In genomic region chr18:58639751-58640427, GRCh38 we compare ENCODE assay signal across 10 cellular contexts. TPM values are rescaled to one million over a fixed set of nuclear protein-coding genes. Genes with fewer than 3 reads are reported as not detected.
DNase-seq lines count a peak whose midpoint lies in the region; ATAC-seq and TF ChIP-seq lines count a peak whose summit lies in the region.
"Had no signal": no experiment of that assay in that cellular context is flagged by ENCODE, and none has a peak within 500 bp of the region (broad histone marks: within the 10 kb centered on the region; RNA-seq: fewer than 3 reads in every experiment).

No MANE protein-coding gene starts in this region.

- no peaks in the 10 kb centered on the region for H3K27me3 Mint-ChIP-seq in HFFc6 (ENCODE audit: insufficient read depth)

- H3K4me3 ChIP-seq in DOHH2 (ENCODE audit: low read length), result no peak overlapping the region
- H3K4me3 ChIP-seq in RWPE2 (ENCODE audit: severe bottlenecking), result no peak overlapping the region
- H3K4me3 ChIP-seq: MG63 had no signal

- ATAC-seq in RWPE2 (ENCODE audit: low read depth), result peak; percentile 95
- no peak for ATAC-seq in HG03095 (IDR thresholded peaks at IDR 0.05; ENCODE audit: unreplicated experiment)

- H3K36me3 ChIP-seq in DOHH2 (ENCODE audit: control insufficient read depth, low read length), result no peaks in the 10 kb centered on the region
- H3K36me3 ChIP-seq in RWPE2 (ENCODE audit: low read depth), result no peaks in the 10 kb centered on the region
- H3K36me3 ChIP-seq: MG63 had no signal

- no peaks in the 10 kb centered on the region for H3K9me3 Mint-ChIP-seq in HFFc6

- H3K27me3 ChIP-seq in DOHH2 (ENCODE audit: control insufficient read depth, low read length) (no peaks in the 10 kb centered on the region), RWPE2 (ENCODE audit: insufficient read depth, poor library complexity, severe bottlenecking) (no peaks in the 10 kb centered on the region)
- H3K27me3 ChIP-seq: MG63 had no signal

- no peaks in the 10 kb centered on the region for H3K79me2 ChIP-seq in DOHH2 (ENCODE audit: control insufficient read depth, low read length)

- peaks cover 15% of the 10 kb centered on the region for H3K4me1 Mint-ChIP-seq in HFFc6 (ENCODE audit: low read depth)

- peak overlapping the region; percentile 62 for H3K4me3 Mint-ChIP-seq in HFFc6

- DNase-seq in HFFc6, result peak; percentile 91
- DNase-seq in RWPE2 (ENCODE audit: low spot score), result no peak
- peak; percentile 32 for DNase-seq in islet precursor cell
- no peak for DNase-seq in GM13977 (ENCODE audit: low spot score)
- DNase-seq in mesenteric fat pad (ENCODE audit: low spot score), result no peak
- DNase-seq in activated effector memory CD4-positive, alpha-beta T cell treated with anti-CD3 and anti-CD28 coated beads, Interleukin-2, amount 50 U/mL, for 16 hours, result no peak
- DNase-seq: activated CD8-positive, alpha-beta memory T cell treated with anti-CD3 and anti-CD28 coated beads, Interleukin-2, amount 50 U/mL, for 48 hours; MG63 had no signal

- no peaks in the 10 kb centered on the region for H4K20me1 ChIP-seq in DOHH2 (ENCODE audit: control insufficient read depth, insufficient read depth, low read depth, low read length)

- no peaks in the 10 kb centered on the region for H3K36me3 Mint-ChIP-seq in HFFc6 (ENCODE audit: low read depth)

- H3K9me2 ChIP-seq in DOHH2 (replicated peaks; ENCODE audit: control insufficient read depth, low read length), result no peaks in the 10 kb centered on the region

- H3K27ac ChIP-seq in DOHH2 (ENCODE audit: low read depth, low read length) (no peak overlapping the region), RWPE2 (ENCODE audit: poor library complexity, severe bottlenecking) (peak overlapping the region; percentile 70)

- no peak for TF ChIP-seq CTCF in DOHH2 (IDR thresholded peaks at IDR 0.05; ENCODE audit: low read depth, low read length, poor library complexity, severe bottlenecking)
- TF ChIP-seq CTCF in HFFc6 (IDR thresholded peaks at IDR 0.05), result no peak
- no peak for TF ChIP-seq CTCF in RWPE2 (IDR thresholded peaks at IDR 0.05; ENCODE audit: poor library complexity, severe bottlenecking)
- no peak for TF ChIP-seq CTCF in GM13977 (IDR thresholded peaks at IDR 0.05; ENCODE audit: extremely low read depth, insufficient read depth, missing control alignments)

- H3K27ac Mint-ChIP-seq in HFFc6, result no peak overlapping the region; the same call in 1 of the 2 replicates

- H3K4me1 ChIP-seq in DOHH2 (ENCODE audit: control insufficient read depth, low read length) (peaks cover 29% of the 10 kb centered on the region), RWPE2 (ENCODE audit: insufficient read depth, poor library complexity, severe bottlenecking) (peaks cover 25% of the 10 kb centered on the region)

- in situ Hi-C loops in GM13977 (cut with MboI; ENCODE audit: low pct_unique_long_range_greater_than_20kb, low sequenced_read_pairs, unreplicated experiment), result no loop called here

- H3F3A ChIP-seq in DOHH2 (ENCODE audit: control insufficient read depth, insufficient read depth), result no peaks in the 10 kb centered on the region

- H3K4me2 ChIP-seq in DOHH2 (ENCODE audit: low read length), result peak overlapping the region; percentile 31

- H3K9me3 ChIP-seq in DOHH2 (ENCODE audit: control insufficient read depth, insufficient read depth, low read length) (peaks cover 5% of the 10 kb centered on the region; the same call in 1 of the 2 replicates), RWPE2 (ENCODE audit: severe bottlenecking) (no peaks in the 10 kb centered on the region)
- H3K9me3 ChIP-seq: MG63 had no signal

RNA-seq across cellular contexts. Expression of gene ALPK2, which starts 11.0 kb away (rescaled TPM):
- total RNA-seq in HFFc6 (2021; fragmentation: NEBNext Ultra II Directional; extraction: Animal tissue kit (Norgen Biotek cat#: 25700)), result 10 to 100 TPM; 31.6 to 36.0 (median 35.1) TPM
- not detected for total RNA-seq in mesenteric fat pad

RNA-seq across cellular contexts. Expression of gene MALT1, which starts 31.4 kb away (rescaled TPM):
- total RNA-seq in HFFc6 (2021; fragmentation: NEBNext Ultra II Directional; extraction: Animal tissue kit (Norgen Biotek cat#: 25700)), result 10 to 100 TPM; 19.9 to 25.6 (median 22.4) TPM
- total RNA-seq in mesenteric fat pad, result 17.3 TPM

Comparison
In these comparisons a context has a peak if more than half of its experiments do, and no peak if none do; other contexts are left out.
1. DNase-seq: peak in HFFc6 (single experiment) and islet precursor cell (single experiment); none in RWPE2 (single experiment), GM13977 (single experiment), mesenteric fat pad (single experiment) and activated effector memory CD4-positive, alpha-beta T cell treated with anti-CD3 and anti-CD28 coated beads, Interleukin-2, amount 50 U/mL, for 16 hours (single experiment).
2. RNA of gene ALPK2, which starts 11.0 kb away (total RNA-seq): 31.6 to 36.0 TPM in HFFc6; not detected in mesenteric fat pad (single experiment); every median in the first group is over 10 times any median in the second.